8 cellular contexts compared by ENCODE assay signal in genomic region chr20:51661609-51662178, GRCh38.
A peak's percentile ranks its signal among the peaks of the same experiment; 100 is the strongest.
DNase-seq lines count a peak whose midpoint lies in the region; ATAC-seq lines count a peak whose summit lies in the region.

No MANE protein-coding gene starts in this region.

- DNase-seq in NK-92 treated with Interleukin-12 subunit alpha and Interleukin-12 subunit beta, amount 100 ng/mL, for 24 hours (lab: John Stamatoyannopoulos, UW) = peak; percentile 38
- DNase-seq in NK-92 (lab: John Stamatoyannopoulos, UW; ENCODE audit: unreplicated experiment) (no peak), glomerular visceral epithelial cell (ENCODE audit: extremely low spot score) (peak; percentile 68), ACHN (no peak), midbrain (lab: John Stamatoyannopoulos, UW) (no peak)
- DNase-seq in activated CD4-positive, alpha-beta T cell treated with anti-CD3 and anti-CD28 coated beads, Interleukin-2, amount 50 U/mL, for 48 hours = peak; percentile 41 to 47
- DNase-seq in stimulated activated naive CD8-positive, alpha-beta T cell treated with anti-CD3 and anti-CD28 coated beads, Interleukin-15, Interleukin-2, amounts not matched to agents 100 U/mL and 50 U/mL, for 24 hours = peak; percentile 31

- in situ Hi-C loops in ACHN (cut with HindIII; ENCODE audit: low pct_ligation_motif_present, low pct_unique_long_range_greater_than_20kb, low sequenced_read_pairs) = no loop called here

- ATAC-seq in stimulated activated naive CD8-positive, alpha-beta T cell treated with anti-CD3 and anti-CD28 coated beads, Interleukin-15, Interleukin-2, amounts not matched to agents 100 U/mL and 50 U/mL, for 24 hours = peak; percentile 96
- ATAC-seq in HG03571 (IDR thresholded peaks at IDR 0.05; ENCODE audit: unreplicated experiment) = no peak

Comparison
In these comparisons a context has a peak if more than half of its experiments do, and no peak if none do; other contexts are left out.
1. DNase-seq: peak in NK-92 treated with Interleukin-12 subunit alpha and Interleukin-12 subunit beta, amount 100 ng/mL, for 24 hours (single experiment), activated CD4-positive, alpha-beta T cell treated with anti-CD3 and anti-CD28 coated beads, Interleukin-2, amount 50 U/mL, for 48 hours (2 of 2), glomerular visceral epithelial cell (single experiment) and stimulated activated naive CD8-positive, alpha-beta T cell treated with anti-CD3 and anti-CD28 coated beads, Interleukin-15, Interleukin-2, amounts not matched to agents 100 U/mL and 50 U/mL, for 24 hours (single experiment); none in NK-92 (single experiment), ACHN (single experiment) and midbrain (single experiment).